Comparison of ENCODE assay signal across 8 cellular contexts in genomic region chr9:3240651-3241268, GRCh38.
A peak's percentile ranks its signal among the peaks of the same experiment; 100 is the strongest.
DNase-seq lines count a peak whose midpoint lies in the region; ATAC-seq and TF ChIP-seq lines count a peak whose summit lies in the region.

No MANE protein-coding gene starts in this region.

- H4K8ac ChIP-seq in H9 (replicated peaks; ENCODE audit: insufficient read length, low read depth, low read length) = no peak overlapping the region

- H3K18ac ChIP-seq in H9 (ENCODE audit: insufficient read length, low read depth, low read length) = no peak overlapping the region

- no peak overlapping the region for H2BK20ac ChIP-seq in H9 (ENCODE audit: low read depth, low read length, poor library complexity, severe bottlenecking)

- WGBS in H9 (ENCODE audit: extremely low coverage, insufficient read length, low lambda C conversion rate) = no CpG with 5 or more reads among the region's 3 CpGs

- H3K9me3 ChIP-seq in H9 (ENCODE audit: control insufficient read depth, low read depth, low read length) (no peaks in the 10 kb centered on the region), SU-DHL-6 (ENCODE audit: insufficient read depth, low read length) (no peaks in the 10 kb centered on the region)

- H3F3A ChIP-seq in SU-DHL-6 (ENCODE audit: insufficient read depth) = no peaks in the 10 kb centered on the region

- H3K23ac ChIP-seq in H9 (ENCODE audit: insufficient read length, low read depth, low read length) = no peak overlapping the region

- no peak overlapping the region for H3K4ac ChIP-seq in H9 (ENCODE audit: low read depth, low read length)

- H3K79me2 ChIP-seq in H9 (ENCODE audit: insufficient read depth, low read length) = no peaks in the 10 kb centered on the region
- H3K79me2 ChIP-seq in SU-DHL-6 (ENCODE audit: insufficient read depth, low read length) = no peaks in the 10 kb centered on the region

- no peak overlapping the region for H4K5ac ChIP-seq in H9 (ENCODE audit: insufficient read length, low read depth, low read length)

- H3K4me1 Mint-ChIP-seq in H9 = peaks cover 11 to 12% of the 10 kb centered on the region in 2 experiments
- peaks cover 2% of the 10 kb centered on the region for H3K4me1 Mint-ChIP-seq in activated naive CD8-positive, alpha-beta T cell treated with anti-CD3 and anti-CD28 coated beads, Interleukin-2, amount 50 U/mL, for 24 hours

- no peak overlapping the region for H2AFZ ChIP-seq in H9 (ENCODE audit: low read length)
- H2AFZ ChIP-seq in SU-DHL-6 (ENCODE audit: low read depth, low read length, severe bottlenecking) = no peak overlapping the region

- no peaks in the 10 kb centered on the region for H3K4me1 ChIP-seq in H9 (ENCODE audit: insufficient read depth, low read length)

- H3K4me2 ChIP-seq in H9 (ENCODE audit: insufficient read depth, insufficient read length, low read length) = no peak overlapping the region
- H3K4me2 ChIP-seq in SU-DHL-6 (ENCODE audit: low read depth, low read length, poor library complexity, severe bottlenecking) = no peak overlapping the region

- no peaks in the 10 kb centered on the region for H3K79me1 ChIP-seq in H9 (ENCODE audit: insufficient read depth, low read depth, low read length, poor library complexity, severe bottlenecking)

- intact Hi-C loops in left ventricle myocardium superior (cut with micrococcal nuclease) = loop anchor here (10.0 kb wide), 1 partner anchor 194 kb away; no protein-coding TSS in a partner anchor

- no peak overlapping the region for H2AK5ac ChIP-seq in H9 (ENCODE audit: insufficient read length, low read length)

- no peaks in the 10 kb centered on the region for H3K9me2 ChIP-seq in SU-DHL-6 (replicated peaks; ENCODE audit: insufficient read depth, low read length)

- H3K36me3 ChIP-seq in SU-DHL-6 (ENCODE audit: low read length) = no peaks in the 10 kb centered on the region

- no peak overlapping the region for H3K4me3 Mint-ChIP-seq in H9
- no peak overlapping the region for H3K4me3 Mint-ChIP-seq in activated naive CD8-positive, alpha-beta T cell treated with anti-CD3 and anti-CD28 coated beads, Interleukin-2, amount 50 U/mL, for 24 hours

- H2BK15ac ChIP-seq in H9 (ENCODE audit: low read depth, low read length) = no peak overlapping the region

- TF ChIP-seq CTCF in GM12865 (IDR thresholded peaks at IDR 0.05; ENCODE audit: insufficient read depth, low read depth, low read length, missing control alignments) = peak; percentile 81
- TF ChIP-seq CTCF in H9 (conservative IDR thresholded peaks at IDR 0.05) = peak; percentile 88
- TF ChIP-seq CTCF in SU-DHL-6 (IDR thresholded peaks at IDR 0.05; ENCODE audit: insufficient read depth, low read length, poor library complexity, severe bottlenecking) = peak; percentile 78
- peak; percentile 93 for TF ChIP-seq CTCF in retinal pigment epithelial cell (conservative IDR thresholded peaks at IDR 0.05; ENCODE audit: low read depth, low read length)

- H3K9ac ChIP-seq in H9 (ENCODE audit: extremely low read depth, insufficient read length, low read length) (no peak overlapping the region), SU-DHL-6 (ENCODE audit: low read length) (no peak overlapping the region)

- H3K27me3 ChIP-seq in H9 (ENCODE audit: insufficient read depth, low read length) (no peaks in the 10 kb centered on the region), SU-DHL-6 (ENCODE audit: low read length) (no peaks in the 10 kb centered on the region)

- no peak overlapping the region for H2BK120ac ChIP-seq in H9 (ENCODE audit: low read depth, low read length, poor library complexity, severe bottlenecking)

- H4K20me1 ChIP-seq in H9 (ENCODE audit: control insufficient read depth, insufficient read depth, insufficient read length) (no peaks in the 10 kb centered on the region), SU-DHL-6 (ENCODE audit: low read depth, low read length) (no peaks in the 10 kb centered on the region)

- H3K27ac ChIP-seq in H9 (ENCODE audit: insufficient read length, low read depth, low read length) (no peak overlapping the region), SU-DHL-6 (ENCODE audit: low read depth, low read length) (no peak overlapping the region)

- H3K4me3 ChIP-seq in GM12865 (ENCODE audit: low read depth, low read length) (no peak overlapping the region), SU-DHL-6 (ENCODE audit: insufficient read depth, low read length, poor library complexity, severe bottlenecking) (no peak overlapping the region), retinal pigment epithelial cell (ENCODE audit: low read length) (no peak overlapping the region)

- no peaks in the 10 kb centered on the region for H3K9me3 Mint-ChIP-seq in H9
- H3K9me3 Mint-ChIP-seq in activated naive CD8-positive, alpha-beta T cell treated with anti-CD3 and anti-CD28 coated beads, Interleukin-2, amount 50 U/mL, for 24 hours = no peaks in the 10 kb centered on the region

- DNase-seq in GM12865 (ENCODE audit: low read depth) (peak; percentile 85), H9 (peak; percentile 74), M059J (ENCODE audit: low read depth) (peak; percentile 67), left ventricle myocardium superior (peak; percentile 67), retinal pigment epithelial cell (ENCODE audit: low read depth) (peak; percentile 17), GOT3 (lab: John Stamatoyannopoulos, UW) (no peak)
- DNase-seq in activated naive CD8-positive, alpha-beta T cell treated with anti-CD3 and anti-CD28 coated beads, Interleukin-2, amount 50 U/mL, for 24 hours = peak; percentile 68

- H3K23me2 ChIP-seq in H9 (ENCODE audit: insufficient read length, low read depth, low read length, poor library complexity, severe bottlenecking) = no peaks in the 10 kb centered on the region

- H3K36me3 Mint-ChIP-seq in H9 (ENCODE audit: insufficient read depth in 1 of 3, low read depth in 3 of 3) = no peaks in the 10 kb centered on the region; a peak in 2 of 7 replicates
- H3K36me3 Mint-ChIP-seq in activated naive CD8-positive, alpha-beta T cell treated with anti-CD3 and anti-CD28 coated beads, Interleukin-2, amount 50 U/mL, for 24 hours (ENCODE audit: low read depth) = peaks cover 2% of the 10 kb centered on the region

- no peak overlapping the region for H3K56ac ChIP-seq in H9 (ENCODE audit: insufficient read length, low read depth, low read length)

- H3K27ac Mint-ChIP-seq in H9 = peak overlapping the region in 2 of 3 experiments; percentile 38 to 64; a peak in 1 of 7 replicates
- no peak overlapping the region for H3K27ac Mint-ChIP-seq in activated naive CD8-positive, alpha-beta T cell treated with anti-CD3 and anti-CD28 coated beads, Interleukin-2, amount 50 U/mL, for 24 hours

- no peak overlapping the region for H2BK5ac ChIP-seq in H9 (ENCODE audit: insufficient read length, low read length)

- H4K91ac ChIP-seq in H9 (ENCODE audit: insufficient read length, low read depth, low read length) = no peak overlapping the region

- H3T11ph ChIP-seq in H9 (ENCODE audit: low read length) = no peak overlapping the region

- no peak overlapping the region for H3K14ac ChIP-seq in H9 (ENCODE audit: insufficient read depth, low read length)

- H3K27me3 Mint-ChIP-seq in H9 (ENCODE audit: low read depth) = no peaks in the 10 kb centered on the region
- H3K27me3 Mint-ChIP-seq in activated naive CD8-positive, alpha-beta T cell treated with anti-CD3 and anti-CD28 coated beads, Interleukin-2, amount 50 U/mL, for 24 hours = no peaks in the 10 kb centered on the region

- no peak overlapping the region for H2BK12ac ChIP-seq in H9 (ENCODE audit: insufficient read length, low read depth, low read length)

- peak; percentile 94 for ATAC-seq in activated naive CD8-positive, alpha-beta T cell treated with anti-CD3 and anti-CD28 coated beads, Interleukin-2, amount 50 U/mL, for 24 hours
- peak; percentile 82 for ATAC-seq in left ventricle myocardium superior
